ENCODE assay signal across 26 cellular contexts in genomic region chr9:29968831-29969230, GRCh38.
"Had no signal": no experiment of that assay in that cellular context is flagged by ENCODE, and none has a peak within 500 bp of the region (broad histone marks: within the 10 kb centered on the region; RNA-seq: fewer than 3 reads in every experiment).

No MANE protein-coding gene starts in this region.

- H3K4me1 ChIP-seq: SJSA1 had no signal

- H3K9me3 ChIP-seq: MG63, SJSA1 had no signal

- FAIRE-seq: HepG2 had no signal

- ATAC-seq: HepG2, Panc1, PC-3 had no signal

- H3K36me3 ChIP-seq: MG63, SJSA1 had no signal

- H3K4me3 ChIP-seq: MG63, SJSA1, SK-N-MC had no signal

- DNase-seq: IMR-90, Karpas-422, KG1, MG63, NCI-H1092, NCI-H1105 treated with DMSO at 0.1 percent for 48 hours, NCI-H1417 treated with DMSO at 0.1 percent for 48 hours, NCI-H146, NCI-H187, NCI-H2029, NCI-H2081 treated with DMSO at 0.1 percent for 48 hours, NCI-H2171, NCI-H226, NCI-H446, NCI-H510A, NCI-H524 treated with DMSO at 0.1 percent for 48 hours, NCI-H69, NCI-H774, PC-3, Right ventricle myocardium superior, SIG-M5, SW 1271 had no signal

- H3K27me3 ChIP-seq: MG63, SJSA1 had no signal

- H3K27ac ChIP-seq: SJSA1, SK-N-MC had no signal
